Comparison of ENCODE assay signal across 9 cellular contexts in genomic region chr1:2203671-2204383, GRCh38. TPM values are rescaled to one million over a fixed set of nuclear protein-coding genes. Genes with fewer than 3 reads are reported as not detected.
DNase-seq lines count a peak whose midpoint lies in the region; ATAC-seq, FAIRE-seq and TF ChIP-seq lines count a peak whose summit lies in the region.
"Had no signal": no experiment of that assay in that cellular context is flagged by ENCODE, and none has a peak within 500 bp of the region (broad histone marks: within the 10 kb centered on the region; RNA-seq: fewer than 3 reads in every experiment).

No MANE protein-coding gene starts in this region.

- H3K79me2 ChIP-seq in astrocyte (ENCODE audit: insufficient read depth, low read length), result peaks cover 3% of the 10 kb centered on the region

- no peak for FAIRE-seq in astrocyte (lab: Jason Lieb, UNC)

- H3K4me1 ChIP-seq in CD4-positive, CD25-positive, alpha-beta regulatory T cell (ENCODE audit: control insufficient read depth, insufficient read depth, low read length, poor library complexity, severe bottlenecking), result peaks cover 25% of the 10 kb centered on the region
- peaks cover 40% of the 10 kb centered on the region for H3K4me1 ChIP-seq in astrocyte (ENCODE audit: insufficient read depth, low read length)
- peaks cover 8% of the 10 kb centered on the region for H3K4me1 ChIP-seq in iPS-18a (ENCODE audit: control insufficient read depth, low read depth, low read length)
- peaks cover 0 to 65% (median 56%) of the 10 kb centered on the region in 4 donors for H3K4me1 ChIP-seq in sigmoid colon

- H3K4me2 ChIP-seq in astrocyte (ENCODE audit: low read length), result peak overlapping the region; percentile 93

- peak overlapping the region; percentile 61 for H3K27ac ChIP-seq in CD4-positive, CD25-positive, alpha-beta regulatory T cell (ENCODE audit: insufficient read depth, low read length, poor library complexity, severe bottlenecking)
- H3K27ac ChIP-seq in astrocyte (ENCODE audit: low read depth, low read length) (peak overlapping the region; percentile 53), iPS-18a (ENCODE audit: low read length) (no peak overlapping the region), sigmoid colon (peak overlapping the region; percentile 86 to 93 (median 89))

- H3K9me3 ChIP-seq in CD4-positive, CD25-positive, alpha-beta regulatory T cell (ENCODE audit: control insufficient read depth in 2 of 2, low read length in 2 of 2), result no peaks in the 10 kb centered on the region
- H3K9me3 ChIP-seq in astrocyte (ENCODE audit: insufficient read depth, low read depth, low read length), result no peaks in the 10 kb centered on the region
- H3K9me3 ChIP-seq in iPS-18a (ENCODE audit: control insufficient read depth, low read depth, low read length), result no peaks in the 10 kb centered on the region
- no peaks in the 10 kb centered on the region for H3K9me3 ChIP-seq in sigmoid colon

- no peak for ATAC-seq in CD4-positive, CD25-positive, alpha-beta regulatory T cell (ENCODE audit: low read depth in 2 of 2)
- ATAC-seq in GM21529 (IDR thresholded peaks at IDR 0.05; ENCODE audit: unreplicated experiment) (no peak), GM19455 (IDR thresholded peaks at IDR 0.05; ENCODE audit: unreplicated experiment) (no peak)

- no peaks in the 10 kb centered on the region for H3K36me3 ChIP-seq in CD4-positive, CD25-positive, alpha-beta regulatory T cell (ENCODE audit: control insufficient read depth, insufficient read depth, low read length)
- H3K36me3 ChIP-seq in astrocyte (ENCODE audit: insufficient read depth, low read length) (no peaks in the 10 kb centered on the region), iPS-18a (ENCODE audit: control insufficient read depth, low read depth, low read length) (no peaks in the 10 kb centered on the region), sigmoid colon (no peaks in the 10 kb centered on the region)

- peak overlapping the region in 1 of 4 donors; percentile 24 for H3K4me3 Mint-ChIP-seq in CD4-positive, CD25-positive, alpha-beta regulatory T cell
- no peak overlapping the region for H3K4me3 Mint-ChIP-seq in astrocyte (ENCODE audit: unreplicated experiment)

- no peaks in the 10 kb centered on the region for H3K36me3 Mint-ChIP-seq in CD4-positive, CD25-positive, alpha-beta regulatory T cell
- H3K36me3 Mint-ChIP-seq in astrocyte (ENCODE audit: low read depth, unreplicated experiment), result no peaks in the 10 kb centered on the region

- no peaks in the 10 kb centered on the region for H3K9me3 Mint-ChIP-seq in CD4-positive, CD25-positive, alpha-beta regulatory T cell
- H3K9me3 Mint-ChIP-seq in astrocyte (ENCODE audit: unreplicated experiment), result no peaks in the 10 kb centered on the region

- no peak overlapping the region for H3K27ac Mint-ChIP-seq in CD4-positive, CD25-positive, alpha-beta regulatory T cell
- no peak overlapping the region for H3K27ac Mint-ChIP-seq in astrocyte (ENCODE audit: unreplicated experiment)

- no peaks in the 10 kb centered on the region for H4K20me1 ChIP-seq in astrocyte (ENCODE audit: insufficient read depth, low read length)

- H2AFZ ChIP-seq in astrocyte (ENCODE audit: low read depth, low read length), result peak overlapping the region; percentile 82

- no peak for TF ChIP-seq POLR2A in sigmoid colon (IDR thresholded peaks at IDR 0.05)

- H3K9ac ChIP-seq in astrocyte (ENCODE audit: low read length), result peak overlapping the region; percentile 69
- H3K9ac ChIP-seq in iPS-18a (ENCODE audit: low read length), result peak overlapping the region; percentile 31

- intact Hi-C loops in sigmoid colon (cut with DNase I), result loop anchor here (2.0 to 5.0 kb wide), 2 partner anchors 111 to 323 kb away; partner anchors contain the start of gene PANK4

- H3K27me3 ChIP-seq in CD4-positive, CD25-positive, alpha-beta regulatory T cell (ENCODE audit: control insufficient read depth, insufficient read depth, low read length), result no peaks in the 10 kb centered on the region
- H3K27me3 ChIP-seq in astrocyte (ENCODE audit: insufficient read depth, low read length) (no peaks in the 10 kb centered on the region), iPS-18a (ENCODE audit: control insufficient read depth, insufficient read depth, low read length) (peaks cover 14% of the 10 kb centered on the region), sigmoid colon (no peaks in the 10 kb centered on the region)

- H3K27me3 Mint-ChIP-seq in CD4-positive, CD25-positive, alpha-beta regulatory T cell, result no peaks in the 10 kb centered on the region
- peaks cover 3% of the 10 kb centered on the region for H3K27me3 Mint-ChIP-seq in astrocyte (ENCODE audit: low read depth, unreplicated experiment)

- TF ChIP-seq EP300 in sigmoid colon (IDR thresholded peaks at IDR 0.05), result no peak

- H3K4me1 Mint-ChIP-seq in CD4-positive, CD25-positive, alpha-beta regulatory T cell, result peaks cover 0 to 23% (median 9%) of the 10 kb centered on the region in 4 donors
- peaks cover 4% of the 10 kb centered on the region for H3K4me1 Mint-ChIP-seq in astrocyte (ENCODE audit: low read depth, unreplicated experiment)

- DNase-seq in CD4-positive, CD25-positive, alpha-beta regulatory T cell, result no peak
- no peak for DNase-seq in astrocyte (ENCODE audit: low read depth)
- DNase-seq in sigmoid colon, result peak; percentile 76
- DNase-seq in EL, result no peak
- DNase-seq in activated CD8-positive, alpha-beta memory T cell treated with anti-CD3 and anti-CD28 coated beads, Interleukin-2, amount 50 U/mL, for 4 hours, result no peak
- DNase-seq: NCI-H510A had no signal

- TF ChIP-seq CTCF in astrocyte (IDR thresholded peaks at IDR 0.05; ENCODE audit: insufficient read depth, low read depth, low read length) (no peak), sigmoid colon (IDR thresholded peaks at IDR 0.05) (no peak)

- H3K4me3 ChIP-seq in CD4-positive, CD25-positive, alpha-beta regulatory T cell (ENCODE audit: low read depth, low read length), result no peak overlapping the region
- H3K4me3 ChIP-seq in astrocyte (ENCODE audit: insufficient read depth, low read depth, low read length), result peak overlapping the region; percentile 60
- peak overlapping the region; percentile 54 for H3K4me3 ChIP-seq in iPS-18a (ENCODE audit: low read length)
- peak overlapping the region in 3 of 4 donors; percentile 52 to 62 (median 53) for H3K4me3 ChIP-seq in sigmoid colon

- 76 to 79% methylated on average over 23 of the region's 23 CpGs for WGBS in sigmoid colon, 2 donors

RNA-seq across cellular contexts. Expression of gene FAAP20, which starts 9.3 kb away (rescaled TPM):
- total RNA-seq in CD4-positive, CD25-positive, alpha-beta regulatory T cell, result 40.4 TPM
- 10 to 100 TPM; 40.0 to 66.5 (median 51.5) TPM for polyA plus RNA-seq in CD4-positive, CD25-positive, alpha-beta regulatory T cell
- total RNA-seq in astrocyte (114 and 124 TPM in 2 replicates), sigmoid colon (10 to 100 TPM; 33.8 to 49.5 (median 39.6) TPM)
- polyA plus RNA-seq in sigmoid colon, result 10 to 100 TPM; 28.4 to 58.0 (median 56.5) TPM

RNA-seq across cellular contexts. Expression of gene SKI, which starts 24.3 kb away (rescaled TPM):
- total RNA-seq in CD4-positive, CD25-positive, alpha-beta regulatory T cell, result 218 TPM
- polyA plus RNA-seq in CD4-positive, CD25-positive, alpha-beta regulatory T cell, result under 1 TPM; 0.25 to 0.57 (median 0.31) TPM
- total RNA-seq in astrocyte (63.4 and 66.2 TPM in 2 replicates), sigmoid colon (10 to 100 TPM; 18.9 to 50.4 (median 26.9) TPM)
- polyA plus RNA-seq in sigmoid colon, result 10 to 100 TPM in 1 of 3 donors, 1 to 10 TPM in 2; 5.8 to 20.0 (median 6.6) TPM
